1 cellular context compared by ENCODE assay signal in the genomic region with DNA sequence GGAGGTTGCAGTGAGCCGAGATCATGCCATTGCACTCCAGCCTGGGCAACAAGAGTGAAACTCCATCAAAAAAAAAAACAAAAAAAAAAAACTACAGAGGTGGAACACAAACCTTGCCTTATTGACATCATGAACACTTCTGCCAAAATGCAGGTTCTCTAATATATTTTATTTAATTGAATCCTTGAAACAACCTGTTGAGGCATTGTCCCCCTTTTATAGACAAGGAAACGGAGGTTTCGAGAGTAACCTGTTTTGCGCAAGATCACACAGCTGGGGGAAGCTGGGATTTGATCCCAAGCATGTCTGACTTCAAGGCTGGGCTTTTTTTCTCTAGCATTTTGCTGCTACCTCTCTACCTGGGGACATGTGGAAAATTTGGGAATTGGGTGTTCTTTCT.
TF ChIP-seq lines count a peak whose summit lies in the region.

No MANE protein-coding gene starts in this region.

TF ChIP-seq in HEK293, 187 proteins besides CTCF, POLR2A, EP300 and RAD21:
- TF ChIP-seq, protein P1, sequence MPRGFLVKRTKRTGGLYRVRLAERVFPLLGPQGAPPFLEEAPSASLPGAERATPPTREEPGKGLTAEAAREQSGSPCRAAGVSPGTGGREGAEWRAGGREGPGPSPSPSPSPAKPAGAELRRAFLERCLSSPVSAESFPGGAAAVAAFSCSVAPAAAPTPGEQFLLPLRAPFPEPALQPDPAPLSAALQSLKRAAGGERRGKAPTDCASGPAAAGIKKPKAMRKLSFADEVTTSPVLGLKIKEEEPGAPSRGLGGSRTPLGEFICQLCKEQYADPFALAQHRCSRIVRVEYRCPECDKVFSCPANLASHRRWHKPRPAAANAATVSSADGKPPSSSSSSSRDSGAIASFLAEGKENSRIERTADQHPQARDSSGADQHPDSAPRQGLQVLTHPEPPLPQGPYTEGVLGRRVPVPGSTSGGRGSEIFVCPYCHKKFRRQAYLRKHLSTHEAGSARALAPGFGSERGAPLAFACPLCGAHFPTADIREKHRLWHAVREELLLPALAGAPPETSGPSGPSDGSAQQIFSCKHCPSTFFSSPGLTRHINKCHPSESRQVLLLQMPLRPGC (tag by site-specific recombination; IDR thresholded peaks at IDR 0.05) = no peak
- TF ChIP-seq PRDM4 (tag by site-specific recombination; IDR thresholded peaks at IDR 0.05) = peak; percentile 93
- TF ChIP-seq SCRT2 (tag by site-specific recombination; IDR thresholded peaks at IDR 0.05) = peak; percentile 58
- TF ChIP-seq SCRT1 (tag by site-specific recombination; IDR thresholded peaks at IDR 0.05; ENCODE audit: borderline replicate concordance) = 0 out of 2 replicates have a peak, but pooled peaks have one; percentile 43
